In genomic region chr1:146051853-146052676, GRCh38 we compare ENCODE assay signal across 1 cellular context.
TF ChIP-seq lines count a peak whose summit lies in the region.

No MANE protein-coding gene starts in this region.

TF ChIP-seq in GM12878, 131 proteins besides CTCF, POLR2A, EP300 and RAD21 (continued from another document):
- peak; percentile 97 for TF ChIP-seq ZBTB4 (CRISPR knock-in tag; IDR thresholded peaks at IDR 0.05)
- peak; percentile 90 for TF ChIP-seq YY1 (IDR thresholded peaks at IDR 0.05; ENCODE audit: low read depth, low read length)
- peak; percentile 96 for TF ChIP-seq BCL3 (IDR thresholded peaks at IDR 0.05; ENCODE audit: borderline replicate concordance, insufficient read depth, low read depth, low read length, poor library complexity, severe bottlenecking)
- peak; percentile 100 for TF ChIP-seq POU2F2 (IDR thresholded peaks at IDR 0.05; ENCODE audit: borderline replicate concordance, low read depth, low read length)
- TF ChIP-seq ZNF207 (IDR thresholded peaks at IDR 0.05; ENCODE audit: borderline replicate concordance): peak; percentile 86
- peak; percentile 100 for TF ChIP-seq SMAD5 (IDR thresholded peaks at IDR 0.05; ENCODE audit: low read depth)
- TF ChIP-seq POLR2AphosphoS5 (IDR thresholded peaks at IDR 0.05; ENCODE audit: low read length): peak; percentile 99
- TF ChIP-seq NKRF (conservative IDR thresholded peaks at IDR 0.05): peak; percentile 66
- peak; percentile 96 for TF ChIP-seq TCF12 (IDR thresholded peaks at IDR 0.05; ENCODE audit: low read depth, low read length)
- TF ChIP-seq MYB (IDR thresholded peaks at IDR 0.05; ENCODE audit: borderline replicate concordance, low read depth, low read length): peak; percentile 50; the same call in 1 of the 2 replicates
- peak; percentile 92 for TF ChIP-seq RUNX3 (IDR thresholded peaks at IDR 0.05; ENCODE audit: low read length)
- peak in 1 of 2 experiments; percentile 76; a peak in 2 of 4 replicates for TF ChIP-seq ETV6 (conservative IDR thresholded peaks at IDR 0.05 in 1 of 2, IDR thresholded peaks at IDR 0.05 in 1 of 2; ENCODE audit: borderline replicate concordance in 1 of 2, low read depth in 1 of 2)
- TF ChIP-seq ZBTB11 (CRISPR knock-in tag; IDR thresholded peaks at IDR 0.05): peak; percentile 76
- TF ChIP-seq TAF1 (IDR thresholded peaks at IDR 0.05; ENCODE audit: borderline replicate concordance, low read depth, low read length): peak; percentile 79
- TF ChIP-seq POLR2AphosphoS2 (IDR thresholded peaks at IDR 0.05; ENCODE audit: low read depth, low read length): peak; percentile 99
